In the genomic region with DNA sequence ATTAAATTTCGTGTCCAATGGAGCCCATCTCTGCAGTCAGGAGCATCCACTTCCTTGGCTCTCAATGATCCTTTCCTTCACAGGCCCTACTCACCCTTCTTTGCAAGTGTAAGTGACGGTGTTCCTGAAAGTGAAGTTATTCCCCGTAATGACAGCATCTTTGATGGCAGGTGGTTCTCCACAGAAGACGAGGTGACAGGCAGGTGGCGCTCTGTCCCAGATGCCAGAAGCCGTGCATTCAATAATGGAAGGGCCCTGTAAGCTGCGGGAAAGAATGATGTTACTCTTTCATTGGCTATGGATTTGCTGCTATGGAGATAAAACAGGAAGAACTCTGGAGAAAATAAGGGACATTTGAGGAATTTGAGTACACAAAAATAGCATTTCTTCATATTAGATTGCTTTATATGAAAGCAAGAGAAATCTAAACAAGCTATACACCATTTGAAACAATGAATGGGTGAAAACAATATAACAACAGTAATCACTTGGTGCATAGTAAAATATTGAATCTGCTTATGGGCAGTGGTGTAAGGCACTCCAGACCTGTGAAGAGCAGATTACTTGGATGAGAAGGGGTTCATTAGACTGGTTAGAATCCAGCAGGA, we compare ENCODE assay signal across 8 cellular contexts.
A peak's percentile ranks its signal among the peaks of the same experiment; 100 is the strongest.
DNase-seq lines count a peak whose midpoint lies in the region; ATAC-seq and TF ChIP-seq lines count a peak whose summit lies in the region.

No MANE protein-coding gene starts in this region.

- no peaks in the 10 kb centered on the region for H3K36me3 ChIP-seq in NT2/D1 (ENCODE audit: insufficient read depth, insufficient read length, low read length)
- H3K36me3 ChIP-seq in CD8-positive, alpha-beta memory T cell (ENCODE audit: insufficient read depth, low read length), result no peaks in the 10 kb centered on the region

- no peaks in the 10 kb centered on the region for H3K9me3 Mint-ChIP-seq in nephron
- peaks cover 0 to 2% (median 0%) of the 10 kb centered on the region in 5 donors for H3K9me3 Mint-ChIP-seq in CD8-positive, alpha-beta memory T cell

- no peaks in the 10 kb centered on the region for H3K27me3 Mint-ChIP-seq in nephron (ENCODE audit: low read depth)
- no peaks in the 10 kb centered on the region for H3K27me3 Mint-ChIP-seq in CD8-positive, alpha-beta memory T cell

- ATAC-seq in HG02642 (IDR thresholded peaks at IDR 0.05; ENCODE audit: poor library complexity, unreplicated experiment), result peak; percentile 81
- ATAC-seq in HG03571 (IDR thresholded peaks at IDR 0.05; ENCODE audit: unreplicated experiment), result no peak

- no peaks in the 10 kb centered on the region for H3K4me1 ChIP-seq in NT2/D1 (ENCODE audit: insufficient read depth, insufficient read length)
- H3K4me1 ChIP-seq in CD8-positive, alpha-beta memory T cell (ENCODE audit: insufficient read depth, low read length), result no peaks in the 10 kb centered on the region

- H3K27ac Mint-ChIP-seq in nephron, result no peak overlapping the region
- no peak overlapping the region for H3K27ac Mint-ChIP-seq in CD8-positive, alpha-beta memory T cell

- H3K9ac ChIP-seq in NT2/D1 (ENCODE audit: insufficient read length, low read depth), result no peak overlapping the region

- H3K4me3 Mint-ChIP-seq in nephron, result no peak overlapping the region
- H3K4me3 Mint-ChIP-seq in CD8-positive, alpha-beta memory T cell, result no peak overlapping the region

- H3K27ac ChIP-seq in CD8-positive, alpha-beta memory T cell (ENCODE audit: low read depth, low read length), result no peak overlapping the region

- H3K36me3 Mint-ChIP-seq in nephron (ENCODE audit: low read depth), result peaks cover 11% of the 10 kb centered on the region
- no peaks in the 10 kb centered on the region for H3K36me3 Mint-ChIP-seq in CD8-positive, alpha-beta memory T cell

- DNase-seq in activated T-cell treated with anti-CD3 and anti-CD28 coated beads for 48 hours (ENCODE audit: low read depth), result peak; percentile 23
- DNase-seq in activated T-cell treated with anti-CD3 and anti-CD28 coated beads for 4 hours, result no peak
- peak; percentile 57 for DNase-seq in NT2/D1 (ENCODE audit: low read depth, low spot score)
- peak; percentile 15 to 41 for DNase-seq in dermis microvascular lymphatic vessel endothelial cell (ENCODE audit: low read depth in 2 of 2)
- no peak for DNase-seq in CD8-positive, alpha-beta memory T cell

- POLR2A ChIA-PET in CD8-positive, alpha-beta memory T cell (lab: Charles Lee), result no interaction called here

- CTCF ChIA-PET in CD8-positive, alpha-beta memory T cell (lab: Charles Lee), result no interaction called here

- TF ChIP-seq CTCF in nephron (IDR thresholded peaks at IDR 0.05; ENCODE audit: unreplicated experiment in 3 of 3), result peak; percentile 46 to 55 (median 52)

- H3K4me3 ChIP-seq in NT2/D1 (ENCODE audit: insufficient read length, low read depth), result no peak overlapping the region
- H3K4me3 ChIP-seq in CD8-positive, alpha-beta memory T cell (ENCODE audit: low read length), result no peak overlapping the region

- no peaks in the 10 kb centered on the region for H3K4me1 Mint-ChIP-seq in nephron
- no peaks in the 10 kb centered on the region for H3K4me1 Mint-ChIP-seq in CD8-positive, alpha-beta memory T cell

- no peaks in the 10 kb centered on the region for H3K9me3 ChIP-seq in NT2/D1 (ENCODE audit: insufficient read depth, low read length)
- H3K9me3 ChIP-seq in CD8-positive, alpha-beta memory T cell (ENCODE audit: low read length), result no peaks in the 10 kb centered on the region

- no peaks in the 10 kb centered on the region for H3K27me3 ChIP-seq in NT2/D1 (ENCODE audit: insufficient read depth, insufficient read length)
- H3K27me3 ChIP-seq in CD8-positive, alpha-beta memory T cell (ENCODE audit: insufficient read depth, low read length, poor library complexity, severe bottlenecking), result no peaks in the 10 kb centered on the region

Comparison
In these comparisons a context has a peak if more than half of its experiments do, and no peak if none do; other contexts are left out.
1. DNase-seq: peak in activated T-cell treated with anti-CD3 and anti-CD28 coated beads for 48 hours (single experiment), NT2/D1 (single experiment) and dermis microvascular lymphatic vessel endothelial cell (2 of 2); none in activated T-cell treated with anti-CD3 and anti-CD28 coated beads for 4 hours (single experiment) and CD8-positive, alpha-beta memory T cell (0 of 5).